Comparison of ENCODE assay signal across 1 cellular context in genomic region chr19:10551698-10552301, GRCh38.
A peak's percentile ranks its signal among the peaks of the same experiment; 100 is the strongest.
TF ChIP-seq lines count a peak whose summit lies in the region.

No MANE protein-coding gene starts in this region.

TF ChIP-seq in K562, 482 proteins besides CTCF, POLR2A, EP300 and RAD21:
- TF ChIP-seq ZNF3 (CRISPR knock-in tag; IDR thresholded peaks at IDR 0.05) (peak; percentile 84), ZNF384 (IDR thresholded peaks at IDR 0.05; ENCODE audit: low read depth, low read length) (no peak), POLR2G (IDR thresholded peaks at IDR 0.05; ENCODE audit: low read depth, low read length) (peak; percentile 74), ZNF740 (CRISPR knock-in tag; IDR thresholded peaks at IDR 0.05) (peak; percentile 63; the same call in 1 of the 2 replicates), ZNF740 (tag; IDR thresholded peaks at IDR 0.05) (0 out of 4 replicates have a peak, but pooled peaks of 1 of the 2 experiments have one; percentile 25), RB1 (IDR thresholded peaks at IDR 0.05; ENCODE audit: low read depth) (no peak), FOXK1 (CRISPR knock-in tag; IDR thresholded peaks at IDR 0.05; ENCODE audit: borderline replicate concordance) (no peak)
